8 cellular contexts compared by ENCODE assay signal in genomic region chr10:119301397-119301796, GRCh38.
DNase-seq lines count a peak whose midpoint lies in the region; ATAC-seq and TF ChIP-seq lines count a peak whose summit lies in the region.

No MANE protein-coding gene starts in this region.

- peaks cover 20% of the 10 kb centered on the region for H3K36me3 Mint-ChIP-seq in activated T-helper 1 cell treated with anti-CD3 and anti-CD28 coated beads, Interleukin-12 subunit alpha, Interleukin-12 subunit beta, Interleukin-2, Interleukin-4 antibody, amounts not matched to agents 30 ng/mL and 10 ng/mL and 1 ng/mL, durations not matched to agents 14 hours and 24 hours and 36 hours (ENCODE audit: low read depth)

- BruUV-seq in Panc1 (replicated peaks; lab: Mats Ljungman, UMichigan) = no TSS peak

- no peak for ATAC-seq in Panc1
- ATAC-seq in stimulated activated naive CD8-positive, alpha-beta T cell treated with anti-CD3 and anti-CD28 coated beads, Interleukin-15, Interleukin-2, amounts not matched to agents 100 U/mL and 50 U/mL, for 24 hours = peak; percentile 68
- no peak for ATAC-seq in left lobe of liver

- peak overlapping the region; percentile 72 for H3K4me3 Mint-ChIP-seq in activated T-helper 1 cell treated with anti-CD3 and anti-CD28 coated beads, Interleukin-12 subunit alpha, Interleukin-12 subunit beta, Interleukin-2, Interleukin-4 antibody, amounts not matched to agents 30 ng/mL and 10 ng/mL and 1 ng/mL, durations not matched to agents 14 hours and 24 hours and 36 hours

- CTCF ChIA-PET in Panc1 (lab: Charles Lee) = interaction anchor here (0.9 kb wide), 1 partner anchor 188 kb away, joined by 4 read pairs; no protein-coding TSS in a partner anchor

- no peak for TF ChIP-seq POLR2A in erythroblast (IDR thresholded peaks at IDR 0.05; ENCODE audit: low read length)

- intact Hi-C loops in Panc1 (cut with micrococcal nuclease; ENCODE audit: unreplicated experiment) = loop anchor here (10.0 kb wide), 1 partner anchor 113 kb away; no protein-coding TSS in a partner anchor
- intact Hi-C loops in activated T-helper 1 cell treated with anti-CD3 and anti-CD28 coated beads, Interleukin-12 subunit alpha, Interleukin-12 subunit beta, Interleukin-2, Interleukin-4 antibody, amounts not matched to agents 30 ng/mL and 10 ng/mL and 1 ng/mL, durations not matched to agents 14 hours and 24 hours and 36 hours (cut with micrococcal nuclease) = loop anchor here (1.0 to 10.0 kb wide), 7 partner anchors 14 to 573 kb away; partner anchors contain the start of genes BAG3 and MCMBP

- H3K27ac ChIP-seq in Panc1 (ENCODE audit: low read length) = peak overlapping the region; percentile 70
- H3K27ac ChIP-seq in muscle layer of duodenum (ENCODE audit: low read length) = peak overlapping the region; percentile 22

- H3K4me3 ChIP-seq in Panc1 (ENCODE audit: low read depth in 2 of 2, low read length in 2 of 2) (no peak overlapping the region), muscle layer of duodenum (ENCODE audit: low read depth in 1 of 2, low read length in 2 of 2) (no peak overlapping the region)

- peaks cover 89% of the 10 kb centered on the region for H3K4me1 Mint-ChIP-seq in activated T-helper 1 cell treated with anti-CD3 and anti-CD28 coated beads, Interleukin-12 subunit alpha, Interleukin-12 subunit beta, Interleukin-2, Interleukin-4 antibody, amounts not matched to agents 30 ng/mL and 10 ng/mL and 1 ng/mL, durations not matched to agents 14 hours and 24 hours and 36 hours (ENCODE audit: low read depth)

- peaks cover 2% of the 10 kb centered on the region for H3K27me3 Mint-ChIP-seq in activated T-helper 1 cell treated with anti-CD3 and anti-CD28 coated beads, Interleukin-12 subunit alpha, Interleukin-12 subunit beta, Interleukin-2, Interleukin-4 antibody, amounts not matched to agents 30 ng/mL and 10 ng/mL and 1 ng/mL, durations not matched to agents 14 hours and 24 hours and 36 hours (ENCODE audit: insufficient read depth)

- peak overlapping the region; percentile 98 for H3K27ac Mint-ChIP-seq in activated T-helper 1 cell treated with anti-CD3 and anti-CD28 coated beads, Interleukin-12 subunit alpha, Interleukin-12 subunit beta, Interleukin-2, Interleukin-4 antibody, amounts not matched to agents 30 ng/mL and 10 ng/mL and 1 ng/mL, durations not matched to agents 14 hours and 24 hours and 36 hours

- H3K9me3 ChIP-seq in Panc1 (ENCODE audit: control insufficient read depth, insufficient read depth, low read depth, low read length) (no peaks in the 10 kb centered on the region), muscle layer of duodenum (ENCODE audit: control insufficient read depth in 1 of 2, low read length in 2 of 2) (no peaks in the 10 kb centered on the region)

- H3K27me3 ChIP-seq in Panc1 (ENCODE audit: control insufficient read depth, insufficient read depth, low read length) (no peaks in the 10 kb centered on the region), muscle layer of duodenum (ENCODE audit: low read depth, low read length) (no peaks in the 10 kb centered on the region)

- H3K36me3 ChIP-seq in Panc1 (ENCODE audit: control insufficient read depth, insufficient read depth, low read length) = no peaks in the 10 kb centered on the region
- no peaks in the 10 kb centered on the region for H3K36me3 ChIP-seq in muscle layer of duodenum (ENCODE audit: control insufficient read depth in 1 of 2, insufficient read depth in 2 of 2, low read length in 2 of 2)

- no peak for TF ChIP-seq CTCF in Panc1 (IDR thresholded peaks at IDR 0.05)

- DNase-seq in Panc1 (ENCODE audit: low read depth, low spot score) (no peak), glomerular visceral epithelial cell (ENCODE audit: extremely low spot score) (no peak), SKM-1 treated with dmso at 0.1 percent for 144 hours (lab: John Stamatoyannopoulos, UW; ENCODE audit: unreplicated experiment) (no peak), erythroblast (lab: John Stamatoyannopoulos, UW) (no peak), left lobe of liver (ENCODE audit: low spot score) (no peak)
- DNase-seq in activated T-helper 1 cell treated with anti-CD3 and anti-CD28 coated beads, Interleukin-12 subunit alpha, Interleukin-12 subunit beta, Interleukin-2, Interleukin-4 antibody, amounts not matched to agents 30 ng/mL and 10 ng/mL and 1 ng/mL, durations not matched to agents 14 hours and 24 hours and 36 hours (ENCODE audit: low spot score) = peak; percentile 74
- peak; percentile 71 for DNase-seq in stimulated activated naive CD8-positive, alpha-beta T cell treated with anti-CD3 and anti-CD28 coated beads, Interleukin-15, Interleukin-2, amounts not matched to agents 100 U/mL and 50 U/mL, for 24 hours

- H3K4me1 ChIP-seq in Panc1 (ENCODE audit: control insufficient read depth, insufficient read depth, low read length) (peaks cover 72% of the 10 kb centered on the region), muscle layer of duodenum (ENCODE audit: control insufficient read depth in 1 of 2, insufficient read depth in 2 of 2, low read length in 2 of 2) (peaks cover 15 to 25% of the 10 kb centered on the region in 2 donors)

- POLR2A ChIA-PET in Panc1 (lab: Charles Lee) = no interaction called here

- H3K9me3 Mint-ChIP-seq in activated T-helper 1 cell treated with anti-CD3 and anti-CD28 coated beads, Interleukin-12 subunit alpha, Interleukin-12 subunit beta, Interleukin-2, Interleukin-4 antibody, amounts not matched to agents 30 ng/mL and 10 ng/mL and 1 ng/mL, durations not matched to agents 14 hours and 24 hours and 36 hours = peaks cover 19% of the 10 kb centered on the region

- in situ Hi-C loops in Panc1 (cut with HindIII; ENCODE audit: low pct_unique_long_range_greater_than_20kb, low sequenced_read_pairs) = no loop called here

Comparison
In these comparisons a context has a peak if more than half of its experiments do, and no peak if none do; other contexts are left out.
1. DNase-seq: peak in activated T-helper 1 cell treated with anti-CD3 and anti-CD28 coated beads, Interleukin-12 subunit alpha, Interleukin-12 subunit beta, Interleukin-2, Interleukin-4 antibody, amounts not matched to agents 30 ng/mL and 10 ng/mL and 1 ng/mL, durations not matched to agents 14 hours and 24 hours and 36 hours (single experiment) and stimulated activated naive CD8-positive, alpha-beta T cell treated with anti-CD3 and anti-CD28 coated beads, Interleukin-15, Interleukin-2, amounts not matched to agents 100 U/mL and 50 U/mL, for 24 hours (single experiment); none in Panc1 (single experiment), glomerular visceral epithelial cell (single experiment), SKM-1 treated with dmso at 0.1 percent for 144 hours (single experiment), erythroblast (0 of 2) and left lobe of liver (single experiment).